Comparison of ENCODE assay signal across 8 cellular contexts in the genomic region with DNA sequence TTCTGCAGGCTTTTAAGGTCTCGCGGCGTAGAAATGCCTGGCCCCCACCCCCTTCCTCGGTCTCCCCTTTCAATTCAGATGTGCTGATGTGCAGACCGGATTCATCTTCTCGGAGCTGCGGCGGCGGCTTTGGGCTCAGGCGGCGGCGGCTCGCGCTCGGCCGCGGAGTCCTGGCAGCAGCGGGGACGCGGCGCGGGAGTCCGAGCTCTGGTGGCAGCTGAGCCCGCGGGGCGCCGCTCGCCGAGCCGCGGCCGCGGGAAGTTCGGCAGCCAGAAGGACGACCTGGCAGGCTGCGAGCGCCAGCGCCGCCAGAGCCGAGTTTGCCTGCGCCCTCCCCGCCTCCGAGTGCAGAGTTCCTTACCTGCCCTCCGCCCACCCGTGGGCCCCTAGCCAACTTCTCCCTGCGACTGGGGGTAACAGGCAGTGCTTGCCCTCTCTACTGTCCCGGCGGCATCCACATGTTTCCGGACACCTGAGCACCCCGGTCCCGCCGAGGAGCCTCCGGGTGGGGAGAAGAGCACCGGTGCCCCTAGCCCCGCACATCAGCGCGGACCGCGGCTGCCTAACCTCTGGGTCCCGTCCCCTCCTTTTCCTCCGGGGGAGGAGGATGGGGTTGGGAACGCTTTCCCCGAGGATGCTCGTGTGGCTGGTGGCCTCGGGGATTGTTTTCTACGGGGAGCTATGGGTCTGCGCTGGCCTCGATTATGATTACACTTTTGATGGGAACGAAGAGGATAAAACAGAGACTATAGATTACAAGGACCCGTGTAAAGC. TPM values are rescaled to one million over a fixed set of nuclear protein-coding genes. Genes with fewer than 3 reads are reported as not detected.
A peak's percentile ranks its signal among the peaks of the same experiment; 100 is the strongest.
DNase-seq lines count a peak whose midpoint lies in the region; ATAC-seq and TF ChIP-seq lines count a peak whose summit lies in the region.

No MANE protein-coding gene starts in this region.

- no peak for DNase-seq in activated naive CD4-positive, alpha-beta T cell treated with anti-CD3 and anti-CD28 coated beads for 36 hours
- DNase-seq in activated naive CD4-positive, alpha-beta T cell treated with Interleukin-2 at 50 U/mL for 16 hours = no peak
- no peak for DNase-seq in SJSA1 (ENCODE audit: low read depth in 1 of 2, low spot score in 2 of 2)
- no peak for DNase-seq in fibroblast of villous mesenchyme (ENCODE audit: low read depth)
- peak; percentile 48 for DNase-seq in neuronal stem cell (ENCODE audit: low spot score)
- DNase-seq in cortex of kidney (lab: John Stamatoyannopoulos, UW) = no peak
- DNase-seq in pons (ENCODE audit: low spot score) = no peak

- CTCF ChIA-PET in activated naive CD4-positive, alpha-beta T cell treated with anti-CD3 and anti-CD28 coated beads for 36 hours (lab: Charles Lee) = interaction anchor here (0.6 kb wide), 1 partner anchor 1734 kb away, joined by 3 read pairs; no protein-coding TSS in a partner anchor

- TF ChIP-seq CTCF in fibroblast of villous mesenchyme (IDR thresholded peaks at IDR 0.05; ENCODE audit: insufficient read depth, low read depth, low read length) = no peak

- no peaks in the 10 kb centered on the region for H3K79me1 ChIP-seq in neuronal stem cell (ENCODE audit: low read depth, low read length)

- no peak overlapping the region for H2BK5ac ChIP-seq in neuronal stem cell (ENCODE audit: low read length)

- no peaks in the 10 kb centered on the region for H3K36me3 Mint-ChIP-seq in activated naive CD4-positive, alpha-beta T cell treated with anti-CD3 and anti-CD28 coated beads for 36 hours (ENCODE audit: low read depth)

- H4K8ac ChIP-seq in neuronal stem cell (ENCODE audit: low read depth, low read length) = no peak overlapping the region

- H2BK12ac ChIP-seq in neuronal stem cell (ENCODE audit: low read length) = no peak overlapping the region

- H4K91ac ChIP-seq in neuronal stem cell (ENCODE audit: low read depth, low read length, poor library complexity) = no peak overlapping the region

- H3K4me3 Mint-ChIP-seq in activated naive CD4-positive, alpha-beta T cell treated with anti-CD3 and anti-CD28 coated beads for 36 hours = peak overlapping the region; percentile 9

- no peak overlapping the region for H3K4ac ChIP-seq in neuronal stem cell (ENCODE audit: low read length)

- peaks cover 7% of the 10 kb centered on the region for H3K4me1 ChIP-seq in SJSA1 (replicated peaks)
- H3K4me1 ChIP-seq in neuronal stem cell (ENCODE audit: control insufficient read depth in 2 of 2, insufficient read depth in 1 of 2, low read depth in 1 of 2, low read length in 2 of 2) = peaks cover 4 to 10% of the 10 kb centered on the region in 2 donors

- WGBS in neuronal stem cell (ENCODE audit: extremely low coverage in 2 of 2, insufficient read length in 2 of 2, insufficient replicate concordance in 1 of 2), 2 donors = no CpG with 5 or more reads among the region's 70 CpGs

- H3K27me3 ChIP-seq in SJSA1 (replicated peaks) (peaks cover 49% of the 10 kb centered on the region), neuronal stem cell (ENCODE audit: control insufficient read depth in 3 of 3, insufficient read depth in 3 of 3, low read depth in 1 of 3, low read length in 3 of 3) (peaks cover 13 to 93% (median 35%) of the 10 kb centered on the region in 3 experiments)

- H3K36me3 ChIP-seq in SJSA1 = no peaks in the 10 kb centered on the region
- no peaks in the 10 kb centered on the region for H3K36me3 ChIP-seq in neuronal stem cell (replicated peaks in 1 of 2; ENCODE audit: control insufficient read depth in 2 of 2, insufficient read depth in 2 of 2, low read length in 2 of 2)

- H2AFZ ChIP-seq in neuronal stem cell (ENCODE audit: low read length) = peak overlapping the region; percentile 93

- H3K9me3 ChIP-seq in SJSA1 (replicated peaks) (no peaks in the 10 kb centered on the region), neuronal stem cell (replicated peaks in 1 of 2; ENCODE audit: control insufficient read depth in 2 of 2, insufficient read depth in 1 of 2, low read depth in 1 of 2, low read length in 2 of 2) (no peaks in the 10 kb centered on the region)

- H3K27me3 Mint-ChIP-seq in activated naive CD4-positive, alpha-beta T cell treated with anti-CD3 and anti-CD28 coated beads for 36 hours (ENCODE audit: low read depth) = peaks cover 48% of the 10 kb centered on the region

- peak overlapping the region; percentile 1 for H3K23ac ChIP-seq in neuronal stem cell (ENCODE audit: low read depth, low read length, poor library complexity)

- peaks cover 21% of the 10 kb centered on the region for H3K4me1 Mint-ChIP-seq in activated naive CD4-positive, alpha-beta T cell treated with anti-CD3 and anti-CD28 coated beads for 36 hours (ENCODE audit: low read depth)

- peak overlapping the region; percentile 16; the same call in 1 of the 2 replicates for H3K4me3 ChIP-seq in SJSA1
- H3K4me3 ChIP-seq in fibroblast of villous mesenchyme (ENCODE audit: low read depth, low read length) = peak overlapping the region; percentile 44
- peak overlapping the region; percentile 41 to 77 for H3K4me3 ChIP-seq in neuronal stem cell (ENCODE audit: low read length in 2 of 2)

- H3K27ac Mint-ChIP-seq in activated naive CD4-positive, alpha-beta T cell treated with anti-CD3 and anti-CD28 coated beads for 36 hours = no peak overlapping the region

- intact Hi-C loops in activated naive CD4-positive, alpha-beta T cell treated with anti-CD3 and anti-CD28 coated beads for 36 hours (cut with micrococcal nuclease) = no loop called here

- H2AK5ac ChIP-seq in neuronal stem cell (ENCODE audit: low read depth, low read length) = no peak overlapping the region

- peak overlapping the region; percentile 72 for H3K14ac ChIP-seq in neuronal stem cell (ENCODE audit: low read length)

- no peak overlapping the region for H2BK120ac ChIP-seq in neuronal stem cell (ENCODE audit: low read depth, low read length)

- no peak overlapping the region for H3K27ac ChIP-seq in SJSA1
- H3K27ac ChIP-seq in neuronal stem cell (replicated peaks; ENCODE audit: low read length) = no peak overlapping the region

- no peak for ATAC-seq in HG03045 (IDR thresholded peaks at IDR 0.05; ENCODE audit: unreplicated experiment)

- H3K9ac ChIP-seq in neuronal stem cell (ENCODE audit: low read depth, low read length, poor library complexity) = peak overlapping the region; percentile 74

- H3K9me3 Mint-ChIP-seq in activated naive CD4-positive, alpha-beta T cell treated with anti-CD3 and anti-CD28 coated beads for 36 hours = no peaks in the 10 kb centered on the region

- H3K18ac ChIP-seq in neuronal stem cell (ENCODE audit: low read length) = peak overlapping the region; percentile 20

- H2BK15ac ChIP-seq in neuronal stem cell (ENCODE audit: low read length) = no peak overlapping the region

- H3K4me2 ChIP-seq in neuronal stem cell (ENCODE audit: insufficient read depth, low read length, poor library complexity, severe bottlenecking) = peak overlapping the region; percentile 99

RNA-seq across cellular contexts. Expression of a gene that starts 0.4 kb away (rescaled TPM):
- not detected for total RNA-seq in activated naive CD4-positive, alpha-beta T cell treated with anti-CD3 and anti-CD28 coated beads for 36 hours
- not detected in 2 replicates for total RNA-seq in SJSA1 (2014; rRNA removed; shearing (Covaris generic))
- total RNA-seq in fibroblast of villous mesenchyme = 2.6 and 19.0 TPM in 2 replicates
- polyA plus RNA-seq in neuronal stem cell (2013, experiment 1 of 2) = 0.04 TPM
- 0.04 TPM for polyA plus RNA-seq in neuronal stem cell (2013, experiment 2 of 2)
